In genomic region chr11:111602865-111603632, GRCh38 we compare ENCODE assay signal across 8 cellular contexts. TPM values are rescaled to one million over a fixed set of nuclear protein-coding genes. Genes with fewer than 3 reads are reported as not detected.
A peak's percentile ranks its signal among the peaks of the same experiment; 100 is the strongest.
DNase-seq lines count a peak whose midpoint lies in the region; ATAC-seq and TF ChIP-seq lines count a peak whose summit lies in the region.

No MANE protein-coding gene starts in this region.

- H3K4me3 ChIP-seq in GM12864 (ENCODE audit: low read depth, low read length), result peak overlapping the region; percentile 81
- H3K4me3 ChIP-seq in Loucy (ENCODE audit: low read length, poor library complexity, severe bottlenecking), result peak overlapping the region; percentile 83
- peak overlapping the region; percentile 58 for H3K4me3 ChIP-seq in fibroblast of pulmonary artery (replicated peaks; ENCODE audit: low read depth, low read length)

- H3K79me2 ChIP-seq in Loucy (ENCODE audit: insufficient read depth, low read length), result peaks cover 51% of the 10 kb centered on the region

- H3K27me3 ChIP-seq in Loucy (ENCODE audit: insufficient read depth, low read length, poor library complexity, severe bottlenecking), result no peaks in the 10 kb centered on the region

- H3K9me3 Mint-ChIP-seq in activated CD4-positive, alpha-beta memory T cell treated with anti-CD3 and anti-CD28 coated beads for 36 hours, result no peaks in the 10 kb centered on the region

- TF ChIP-seq CTCF in GM12864 (IDR thresholded peaks at IDR 0.05; ENCODE audit: low read depth, low read length, missing control alignments) (no peak), Loucy (conservative IDR thresholded peaks at IDR 0.05; ENCODE audit: low read length) (no peak), fibroblast of pulmonary artery (IDR thresholded peaks at IDR 0.05; ENCODE audit: low read length, missing control alignments) (no peak)

- in situ Hi-C loops in ACHN (cut with HindIII; ENCODE audit: low pct_ligation_motif_present, low pct_unique_long_range_greater_than_20kb, low sequenced_read_pairs), result no loop called here

- H3F3A ChIP-seq in Loucy (ENCODE audit: low read depth), result no peaks in the 10 kb centered on the region

- H3K9ac ChIP-seq in Loucy (ENCODE audit: low read depth, low read length, poor library complexity, severe bottlenecking), result peak overlapping the region; percentile 77

- POLR2A ChIA-PET in activated CD4-positive, alpha-beta memory T cell treated with anti-CD3 and anti-CD28 coated beads for 36 hours (lab: Charles Lee), result interaction anchor here (0.6 to 1.6 kb wide), 3 partner anchors 163 to 268 kb away, joined by 3 read pairs; partner anchors contain the start of gene PPP2R1B

- no peaks in the 10 kb centered on the region for H3K27me3 Mint-ChIP-seq in activated CD4-positive, alpha-beta memory T cell treated with anti-CD3 and anti-CD28 coated beads for 36 hours

- H3K27ac Mint-ChIP-seq in activated CD4-positive, alpha-beta memory T cell treated with anti-CD3 and anti-CD28 coated beads for 36 hours, result peak overlapping the region; percentile 73

- H3K4me1 ChIP-seq in Loucy (ENCODE audit: insufficient read depth, low read length, poor library complexity, severe bottlenecking), result peaks cover 33% of the 10 kb centered on the region

- H3K36me3 ChIP-seq in Loucy (ENCODE audit: insufficient read depth, low read length), result no peaks in the 10 kb centered on the region

- intact Hi-C loops in activated CD4-positive, alpha-beta memory T cell treated with anti-CD3 and anti-CD28 coated beads for 36 hours (cut with micrococcal nuclease), result loop anchor here (1.0 to 5.0 kb wide), 12 partner anchors 38 to 679 kb away; partner anchors contain the start of genes ALG9, CFAP68, DLAT and FDXACB1

- H3K36me3 Mint-ChIP-seq in activated CD4-positive, alpha-beta memory T cell treated with anti-CD3 and anti-CD28 coated beads for 36 hours, result no peaks in the 10 kb centered on the region

- peak overlapping the region; percentile 91 for H3K4me3 Mint-ChIP-seq in activated CD4-positive, alpha-beta memory T cell treated with anti-CD3 and anti-CD28 coated beads for 36 hours

- peaks cover 30% of the 10 kb centered on the region for H3K4me1 Mint-ChIP-seq in activated CD4-positive, alpha-beta memory T cell treated with anti-CD3 and anti-CD28 coated beads for 36 hours (ENCODE audit: low read depth)

- H3K4me2 ChIP-seq in Loucy (ENCODE audit: low read depth, low read length, poor library complexity, severe bottlenecking), result peak overlapping the region; percentile 93

- no peaks in the 10 kb centered on the region for H3K9me2 ChIP-seq in Loucy (replicated peaks; ENCODE audit: low read depth, low read length)

- peaks cover 31% of the 10 kb centered on the region for H4K20me1 ChIP-seq in Loucy (ENCODE audit: insufficient read depth, low read length, poor library complexity, severe bottlenecking)

- CTCF ChIA-PET in activated CD4-positive, alpha-beta memory T cell treated with anti-CD3 and anti-CD28 coated beads for 36 hours (lab: Charles Lee), result interaction anchor here (0.6 to 4.4 kb wide), 10 partner anchors 13 to 174 kb away, joined by 3 to 58 read pairs (median 4); partner anchors contain the start of gene PPP2R1B

- no peak for ATAC-seq in GM19467 (IDR thresholded peaks at IDR 0.05; ENCODE audit: unreplicated experiment)

- peak overlapping the region; percentile 92 for H2AFZ ChIP-seq in Loucy (ENCODE audit: low read length)

- H3K9me3 ChIP-seq in Loucy (ENCODE audit: insufficient read depth, low read depth, low read length), result no peaks in the 10 kb centered on the region

- DNase-seq in ACHN, result peak; percentile 33
- DNase-seq in GM12864 (ENCODE audit: low read depth), result no peak
- DNase-seq in activated CD4-positive, alpha-beta memory T cell treated with anti-CD3 and anti-CD28 coated beads for 36 hours, result no peak
- peak; percentile 45 for DNase-seq in fibroblast of pulmonary artery (ENCODE audit: low read depth)
- DNase-seq in myocyte (ENCODE audit: low read depth), result peak; percentile 37
- DNase-seq in NCI-H128 (lab: John Stamatoyannopoulos, UW; ENCODE audit: unreplicated experiment), result no peak

RNA-seq across cellular contexts. Expression of gene SIK2, which starts 0.8 kb away (rescaled TPM):
- 1 to 10 TPM; 4.6 to 6.2 TPM for total RNA-seq in activated CD4-positive, alpha-beta memory T cell treated with anti-CD3 and anti-CD28 coated beads for 36 hours
- total RNA-seq in myocyte, result 12.8 and 13.3 TPM in 2 replicates
- 8.9 TPM for polyA plus RNA-seq in myocyte (2012)

Comparison
In these comparisons a context has a peak if more than half of its experiments do, and no peak if none do; other contexts are left out.
1. DNase-seq: peak in ACHN (single experiment), fibroblast of pulmonary artery (single experiment) and myocyte (single experiment); none in GM12864 (single experiment), activated CD4-positive, alpha-beta memory T cell treated with anti-CD3 and anti-CD28 coated beads for 36 hours (single experiment) and NCI-H128 (single experiment).
2. Peak in every context shown above with its lines, with median percentiles within 50 percentile points of each other: H3K4me3 ChIP-seq.